Comparison of ENCODE assay signal across 2 cellular contexts in the genomic region with DNA sequence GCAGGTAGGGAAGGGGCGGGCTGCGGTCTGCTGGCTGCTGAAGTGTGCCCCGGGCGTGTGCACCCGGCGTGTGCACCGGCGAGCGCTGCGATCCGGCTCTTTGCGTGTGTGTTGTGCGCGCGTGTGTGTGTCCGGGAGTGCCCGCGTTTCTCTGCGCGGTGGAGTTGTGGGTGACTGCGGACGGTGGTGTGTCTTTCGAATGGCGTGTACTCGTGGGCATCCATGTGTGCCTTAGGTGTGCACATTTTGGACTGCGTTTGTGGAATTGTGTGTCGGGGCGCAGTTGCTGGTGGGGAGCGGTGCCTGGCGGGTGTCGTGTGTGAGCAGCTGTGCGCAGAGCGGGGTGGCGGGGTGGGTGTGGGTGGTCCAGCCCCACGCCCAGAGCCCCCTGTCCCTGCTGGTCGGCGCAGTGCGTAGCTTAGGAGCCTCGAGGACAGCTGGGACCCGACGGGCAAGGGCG.
TF ChIP-seq lines count a peak whose summit lies in the region.

No MANE protein-coding gene starts in this region.

TF ChIP-seq in K562, 482 proteins besides CTCF, POLR2A, EP300 and RAD21 (continued from another document and continues in another):
- TF ChIP-seq ZBTB5 (IDR thresholded peaks at IDR 0.05) (no peak), KDM2B (CRISPR knock-in tag; IDR thresholded peaks at IDR 0.05) (0 out of 2 replicates have a peak, but pooled peaks have one; percentile 4), TEAD1 (CRISPR knock-in tag; IDR thresholded peaks at IDR 0.05) (0 out of 4 replicates have a peak, but pooled peaks of 1 of the 2 experiments have one; percentile 60), U2AF1 (optimal IDR thresholded peaks at IDR 0.05; ENCODE audit: low read depth, low read length) (peak; percentile 47), NCOR1 (IDR thresholded peaks at IDR 0.05) (no peak), KLF13 (tag; IDR thresholded peaks at IDR 0.05; ENCODE audit: borderline replicate concordance, low read depth) (no peak), ZFX (CRISPR knock-in tag; IDR thresholded peaks at IDR 0.05) (peak; percentile 47; the same call in 1 of the 2 replicates), ZBTB40 (IDR thresholded peaks at IDR 0.05) (no peak; the same call in 1 of the 2 replicates), ZBTB40 (CRISPR knock-in tag; IDR thresholded peaks at IDR 0.05) (no peak), ZBTB1 (CRISPR knock-in tag; IDR thresholded peaks at IDR 0.05; ENCODE audit: borderline replicate concordance, low read depth) (peak; percentile 82; the same call in 1 of the 2 replicates), CXXC5 (CRISPR knock-in tag; IDR thresholded peaks at IDR 0.05) (no peak), FOXA3 (CRISPR knock-in tag; conservative IDR thresholded peaks at IDR 0.05 in 1 of 2, IDR thresholded peaks at IDR 0.05 in 1 of 2) (peak in 1 of 2 experiments; percentile 66; a peak in 1 of 4 replicates), SETDB1 (IDR thresholded peaks at IDR 0.05; ENCODE audit: low read length) (no peak)
- TF ChIP-seq, protein P1, sequence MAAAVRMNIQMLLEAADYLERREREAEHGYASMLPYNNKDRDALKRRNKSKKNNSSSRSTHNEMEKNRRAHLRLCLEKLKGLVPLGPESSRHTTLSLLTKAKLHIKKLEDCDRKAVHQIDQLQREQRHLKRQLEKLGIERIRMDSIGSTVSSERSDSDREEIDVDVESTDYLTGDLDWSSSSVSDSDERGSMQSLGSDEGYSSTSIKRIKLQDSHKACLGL (CRISPR knock-in tag; IDR thresholded peaks at IDR 0.05; ENCODE audit: borderline replicate concordance, poor library complexity, severe bottlenecking), result no peak

TF ChIP-seq in liver, 16 proteins besides CTCF, POLR2A, EP300 and RAD21 (continued from another document):
- TF ChIP-seq REST (IDR thresholded peaks at IDR 0.05) (no peak), NR2F2 (IDR thresholded peaks at IDR 0.05) (no peak), RXRA (IDR thresholded peaks at IDR 0.05) (no peak), GABPA (IDR thresholded peaks at IDR 0.05 in 1 of 2, conservative IDR thresholded peaks at IDR 0.05 in 1 of 2) (no peak), FOXA1 (IDR thresholded peaks at IDR 0.05) (no peak), EGR1 (IDR thresholded peaks at IDR 0.05; ENCODE audit: low read depth in 2 of 2) (no peak), SP1 (IDR thresholded peaks at IDR 0.05) (no peak), HNF4A (conservative IDR thresholded peaks at IDR 0.05) (no peak)
